ENCODE assay signal across 10 cellular contexts in genomic region chr2:230582851-230583283, GRCh38.
DNase-seq lines count a peak whose midpoint lies in the region; ATAC-seq and TF ChIP-seq lines count a peak whose summit lies in the region.
"Had no signal": no experiment of that assay in that cellular context is flagged by ENCODE, and none has a peak within 500 bp of the region (broad histone marks: within the 10 kb centered on the region; RNA-seq: fewer than 3 reads in every experiment).

No MANE protein-coding gene starts in this region.

- H3K4me3 ChIP-seq in skeletal muscle cell (ENCODE audit: low read depth, low read length) = no peak overlapping the region
- H3K4me3 ChIP-seq in upper lobe of left lung = no peak overlapping the region
- H3K4me3 ChIP-seq: skin epidermis had no signal

- TF ChIP-seq POLR2A in upper lobe of left lung (IDR thresholded peaks at IDR 0.05) = no peak

- no peaks in the 10 kb centered on the region for H3K4me1 ChIP-seq in upper lobe of left lung

- no peaks in the 10 kb centered on the region for H3K36me3 ChIP-seq in upper lobe of left lung

- H3K9me3 Mint-ChIP-seq in T-helper 2 cell treated with Interferon-gamma antibody and Interleukin-4, amounts not matched to agents 5 μg/mL and 100 μg/mL, for 36 hours = peaks cover 12% of the 10 kb centered on the region

- 63 to 78% methylated on average over 5 of the region's 5 CpGs for WGBS in upper lobe of left lung, 2 donors

- no peaks in the 10 kb centered on the region for H3K27me3 ChIP-seq in upper lobe of left lung

- peak; percentile 41 for DNase-seq in activated naive CD4-positive, alpha-beta T cell treated with Interleukin-2 at 50 U/mL for 16 hours
- DNase-seq in activated naive CD4-positive, alpha-beta T cell (lab: John Stamatoyannopoulos, UW) = no peak
- peak; percentile 57 for DNase-seq in T-helper 2 cell treated with Interferon-gamma antibody and Interleukin-4, amounts not matched to agents 5 μg/mL and 100 μg/mL, for 36 hours (ENCODE audit: low spot score)
- DNase-seq in skeletal muscle cell (ENCODE audit: low read depth) = peak; percentile 5
- no peak for DNase-seq in Ammon's horn (ENCODE audit: low spot score)
- DNase-seq in occipital lobe (lab: John Stamatoyannopoulos, UW) = no peak
- DNase-seq in upper lobe of left lung = no peak
- DNase-seq: NCI-H524 had no signal

- H3K27ac ChIP-seq in upper lobe of left lung = no peak overlapping the region
- H3K27ac ChIP-seq: skin epidermis had no signal

- H3K36me3 Mint-ChIP-seq in T-helper 2 cell treated with Interferon-gamma antibody and Interleukin-4, amounts not matched to agents 5 μg/mL and 100 μg/mL, for 36 hours (ENCODE audit: low read depth) = peaks cover 11% of the 10 kb centered on the region

- TF ChIP-seq CTCF in upper lobe of left lung (IDR thresholded peaks at IDR 0.05) = no peak

- H3K9me3 ChIP-seq in upper lobe of left lung = no peaks in the 10 kb centered on the region

- TF ChIP-seq EP300 in upper lobe of left lung (IDR thresholded peaks at IDR 0.05) = no peak

- peaks cover 26% of the 10 kb centered on the region for H3K4me1 Mint-ChIP-seq in T-helper 2 cell treated with Interferon-gamma antibody and Interleukin-4, amounts not matched to agents 5 μg/mL and 100 μg/mL, for 36 hours (ENCODE audit: low read depth)

- H3K27me3 Mint-ChIP-seq in T-helper 2 cell treated with Interferon-gamma antibody and Interleukin-4, amounts not matched to agents 5 μg/mL and 100 μg/mL, for 36 hours (ENCODE audit: low read depth) = no peaks in the 10 kb centered on the region

- H3K27ac Mint-ChIP-seq in T-helper 2 cell treated with Interferon-gamma antibody and Interleukin-4, amounts not matched to agents 5 μg/mL and 100 μg/mL, for 36 hours = peak overlapping the region; percentile 56

- H3K4me3 Mint-ChIP-seq in T-helper 2 cell treated with Interferon-gamma antibody and Interleukin-4, amounts not matched to agents 5 μg/mL and 100 μg/mL, for 36 hours = peak overlapping the region; percentile 52

- ATAC-seq in HG02840 (IDR thresholded peaks at IDR 0.05; ENCODE audit: low FRiP score, unreplicated experiment) = peak; percentile 60
- no peak for ATAC-seq in upper lobe of left lung (ENCODE audit: low FRiP score in 2 of 2)

Comparison
In these comparisons a context has a peak if more than half of its experiments do, and no peak if none do; other contexts are left out.
1. DNase-seq: peak in activated naive CD4-positive, alpha-beta T cell treated with Interleukin-2 at 50 U/mL for 16 hours (single experiment), T-helper 2 cell treated with Interferon-gamma antibody and Interleukin-4, amounts not matched to agents 5 μg/mL and 100 μg/mL, for 36 hours (single experiment) and skeletal muscle cell (single experiment); none in activated naive CD4-positive, alpha-beta T cell (0 of 4), Ammon's horn (single experiment), occipital lobe (single experiment) and upper lobe of left lung (0 of 2).